ENCODE assay signal across 8 cellular contexts in genomic region chr12:53053223-53054111, GRCh38. TPM values are rescaled to one million over a fixed set of nuclear protein-coding genes. Genes with fewer than 3 reads are reported as not detected.
DNase-seq lines count a peak whose midpoint lies in the region; TF ChIP-seq lines count a peak whose summit lies in the region.

No MANE protein-coding gene starts in this region.

- H3K4me3 ChIP-seq in OCI-LY7 (ENCODE audit: low read depth, low read length, poor library complexity, severe bottlenecking): peak overlapping the region; percentile 75
- peak overlapping the region; percentile 73 to 86 for H3K4me3 ChIP-seq in vagina

- H2AFZ ChIP-seq in H9 (ENCODE audit: low read length) (no peak overlapping the region), OCI-LY7 (ENCODE audit: low read length) (peak overlapping the region; percentile 83; the same call in 1 of the 2 replicates)

- H3K27me3 ChIP-seq in H9 (ENCODE audit: insufficient read depth, low read length) (no peaks in the 10 kb centered on the region), vagina (no peaks in the 10 kb centered on the region)

- H3K79me2 ChIP-seq in H9 (ENCODE audit: insufficient read depth, low read length): no peaks in the 10 kb centered on the region; the same call in 1 of the 2 replicates
- H3K79me2 ChIP-seq in OCI-LY7 (ENCODE audit: insufficient read depth, low read depth, low read length): no peaks in the 10 kb centered on the region

- no peaks in the 10 kb centered on the region for H3K79me1 ChIP-seq in H9 (ENCODE audit: insufficient read depth, low read depth, low read length, poor library complexity, severe bottlenecking)

- H3K9me3 Mint-ChIP-seq in H9 (no peaks in the 10 kb centered on the region), glutamatergic neuron (ENCODE audit: unreplicated experiment) (peaks cover 7% of the 10 kb centered on the region)
- no peaks in the 10 kb centered on the region for H3K9me3 Mint-ChIP-seq in activated naive CD4-positive, alpha-beta T cell treated with anti-CD3 and anti-CD28 coated beads, Interleukin-2, amount 10 ng/mL, durations not matched to agents 7 days and 5 days

- H3K14ac ChIP-seq in H9 (ENCODE audit: insufficient read depth, low read length): no peak overlapping the region; the same call in 1 of the 2 replicates

- no peak overlapping the region for H4K5ac ChIP-seq in H9 (ENCODE audit: insufficient read length, low read depth, low read length)

- no TSS peak for BruUV-seq in OCI-LY7 (replicated peaks; lab: Mats Ljungman, UMichigan)

- DNase-seq in ACHN: peak; percentile 48
- DNase-seq in H9: peak; percentile 93
- DNase-seq in OCI-LY7 (ENCODE audit: low spot score): peak; percentile 45
- DNase-seq in activated naive CD4-positive, alpha-beta T cell treated with anti-CD3 and anti-CD28 coated beads, Interleukin-2, amount 10 ng/mL, durations not matched to agents 7 days and 5 days: peak; percentile 68
- DNase-seq in glutamatergic neuron: peak; percentile 44
- DNase-seq in nucleus accumbens (lab: John Stamatoyannopoulos, UW): peak in 45 of 56 donors; percentile 29 to 79 (median 53)
- no peak for DNase-seq in vagina (ENCODE audit: extremely low spot score in 2 of 2)
- no peak for DNase-seq in OCI-M2 (lab: John Stamatoyannopoulos, UW; ENCODE audit: unreplicated experiment)

- H3K27ac ChIP-seq in H9 (ENCODE audit: insufficient read length, low read depth, low read length): no peak overlapping the region
- no peak overlapping the region for H3K27ac ChIP-seq in OCI-LY7 (ENCODE audit: low read depth, low read length, poor library complexity, severe bottlenecking)
- H3K27ac ChIP-seq in vagina: peak overlapping the region; percentile 96

- H3K4me1 ChIP-seq in H9 (ENCODE audit: insufficient read depth, low read length) (peaks cover 20% of the 10 kb centered on the region; the same call in 1 of the 2 replicates), OCI-LY7 (ENCODE audit: insufficient read depth, low read length, poor library complexity, severe bottlenecking) (peaks cover 13% of the 10 kb centered on the region), vagina (peaks cover 66% of the 10 kb centered on the region)

- POLR2A ChIA-PET in OCI-LY7 (lab: Charles Lee): interaction anchor here (0.5 to 1.8 kb wide), 6 partner anchors 11 to 282 kb away, joined by 3 to 7 read pairs (median 4); partner anchors contain the start of genes SOAT2 and SPRYD3

- H3K9ac ChIP-seq in H9 (ENCODE audit: extremely low read depth, insufficient read length, low read length): no peak overlapping the region

- H3K23me2 ChIP-seq in H9 (ENCODE audit: insufficient read length, low read depth, low read length, poor library complexity, severe bottlenecking): peaks cover 3% of the 10 kb centered on the region

- CTCF ChIA-PET in OCI-LY7 (lab: Charles Lee; ENCODE audit: unreplicated experiment): interaction anchor here (0.7 to 0.9 kb wide), 4 partner anchors 13 to 168 kb away, joined by 3 to 6 read pairs (median 4); no protein-coding TSS in a partner anchor
- CTCF ChIA-PET in activated naive CD4-positive, alpha-beta T cell treated with anti-CD3 and anti-CD28 coated beads, Interleukin-2, amount 10 ng/mL, durations not matched to agents 7 days and 5 days (lab: Charles Lee): interaction anchor here (0.6 to 6.2 kb wide), 12 partner anchors 8 to 173 kb away, joined by 3 to 33 read pairs (median 5); partner anchors contain the start of genes SOAT2 and SPRYD3

- no peak overlapping the region for H2BK5ac ChIP-seq in H9 (ENCODE audit: insufficient read length, low read length)

- H3K18ac ChIP-seq in H9 (ENCODE audit: insufficient read length, low read depth, low read length): no peak overlapping the region

- H3K27ac Mint-ChIP-seq in H9: peak overlapping the region; percentile 94 to 98 (median 97); a peak in 5 of 7 replicates
- peak overlapping the region; percentile 89 for H3K27ac Mint-ChIP-seq in activated naive CD4-positive, alpha-beta T cell treated with anti-CD3 and anti-CD28 coated beads, Interleukin-2, amount 10 ng/mL, durations not matched to agents 7 days and 5 days
- peak overlapping the region; percentile 17 for H3K27ac Mint-ChIP-seq in glutamatergic neuron (ENCODE audit: unreplicated experiment)

- peaks cover 32% of the 10 kb centered on the region for H3K27me3 Mint-ChIP-seq in H9 (ENCODE audit: low read depth)
- H3K27me3 Mint-ChIP-seq in activated naive CD4-positive, alpha-beta T cell treated with anti-CD3 and anti-CD28 coated beads, Interleukin-2, amount 10 ng/mL, durations not matched to agents 7 days and 5 days: peaks cover 55% of the 10 kb centered on the region
- H3K27me3 Mint-ChIP-seq in glutamatergic neuron (ENCODE audit: unreplicated experiment): peaks cover 21% of the 10 kb centered on the region

- TF ChIP-seq POLR2A in vagina (IDR thresholded peaks at IDR 0.05): no peak

- H4K20me1 ChIP-seq in H9 (ENCODE audit: control insufficient read depth, insufficient read depth, insufficient read length) (no peaks in the 10 kb centered on the region), OCI-LY7 (ENCODE audit: insufficient read depth, low read length) (no peaks in the 10 kb centered on the region)

- H3K36me3 ChIP-seq in OCI-LY7 (ENCODE audit: insufficient read depth, low read length) (no peaks in the 10 kb centered on the region), vagina (peaks cover 0 to 26% of the 10 kb centered on the region in 2 donors)

- H3K4me2 ChIP-seq in H9 (ENCODE audit: insufficient read depth, insufficient read length, low read length) (peak overlapping the region; percentile 55), OCI-LY7 (ENCODE audit: low read length) (peak overlapping the region; percentile 81)

- no peaks in the 10 kb centered on the region for H3K9me3 ChIP-seq in H9 (ENCODE audit: control insufficient read depth, low read depth, low read length)
- no peaks in the 10 kb centered on the region for H3K9me3 ChIP-seq in OCI-LY7 (ENCODE audit: low read length)
- H3K9me3 ChIP-seq in vagina: no peaks in the 10 kb centered on the region

- H4K91ac ChIP-seq in H9 (ENCODE audit: insufficient read length, low read depth, low read length): no peak overlapping the region

- no peak overlapping the region for H2AK5ac ChIP-seq in H9 (ENCODE audit: insufficient read length, low read length)

- H4K8ac ChIP-seq in H9 (replicated peaks; ENCODE audit: insufficient read length, low read depth, low read length): no peak overlapping the region

- TF ChIP-seq CTCF in H9 (conservative IDR thresholded peaks at IDR 0.05) (peak; percentile 91), OCI-LY7 (conservative IDR thresholded peaks at IDR 0.05; ENCODE audit: low read length) (peak; percentile 72), glutamatergic neuron (IDR thresholded peaks at IDR 0.05; ENCODE audit: partially characterized antibody, unreplicated experiment) (peak; percentile 46), vagina (IDR thresholded peaks at IDR 0.05) (peak in 1 of 3 experiments; percentile 55)

- H2BK120ac ChIP-seq in H9 (ENCODE audit: low read depth, low read length, poor library complexity, severe bottlenecking): no peak overlapping the region

- no peak overlapping the region for H3T11ph ChIP-seq in H9 (ENCODE audit: low read length)

- H3K9me2 ChIP-seq in OCI-LY7 (ENCODE audit: insufficient read depth, low read length): no peaks in the 10 kb centered on the region

- no peak overlapping the region for H3K23ac ChIP-seq in H9 (ENCODE audit: insufficient read length, low read depth, low read length)

- intact Hi-C loops in OCI-LY7 (cut with micrococcal nuclease; ENCODE audit: unreplicated experiment) (loop anchor here (1.0 kb wide), 1 partner anchor 26 kb away; the partner anchor contains the start of gene SPRYD3), vagina (cut with DNase I) (no loop called here)

- no peak overlapping the region for H3K56ac ChIP-seq in H9 (ENCODE audit: insufficient read length, low read depth, low read length)

- H3K4me3 Mint-ChIP-seq in H9: peak overlapping the region; percentile 89 to 96
- H3K4me3 Mint-ChIP-seq in activated naive CD4-positive, alpha-beta T cell treated with anti-CD3 and anti-CD28 coated beads, Interleukin-2, amount 10 ng/mL, durations not matched to agents 7 days and 5 days: peak overlapping the region; percentile 91
- peak overlapping the region; percentile 94 for H3K4me3 Mint-ChIP-seq in glutamatergic neuron (ENCODE audit: unreplicated experiment)

- no peak overlapping the region for H2BK12ac ChIP-seq in H9 (ENCODE audit: insufficient read length, low read depth, low read length)

- peaks cover 6 to 8% (median 7%) of the 10 kb centered on the region in 3 experiments; a peak in 5 of 7 replicates for H3K36me3 Mint-ChIP-seq in H9 (ENCODE audit: insufficient read depth in 1 of 3, low read depth in 3 of 3)
- no peaks in the 10 kb centered on the region for H3K36me3 Mint-ChIP-seq in activated naive CD4-positive, alpha-beta T cell treated with anti-CD3 and anti-CD28 coated beads, Interleukin-2, amount 10 ng/mL, durations not matched to agents 7 days and 5 days
- H3K36me3 Mint-ChIP-seq in glutamatergic neuron (ENCODE audit: unreplicated experiment): no peaks in the 10 kb centered on the region

- no CpG with 5 or more reads among the region's 16 CpGs for WGBS in H9 (ENCODE audit: extremely low coverage, insufficient read length, low lambda C conversion rate)

- H2BK20ac ChIP-seq in H9 (ENCODE audit: low read depth, low read length, poor library complexity, severe bottlenecking): no peak overlapping the region

- in situ Hi-C loops in ACHN (cut with HindIII; ENCODE audit: low pct_ligation_motif_present, low pct_unique_long_range_greater_than_20kb, low sequenced_read_pairs): no loop called here

- H2BK15ac ChIP-seq in H9 (ENCODE audit: low read depth, low read length): no peak overlapping the region

- peaks cover 35 to 42% of the 10 kb centered on the region in 2 experiments for H3K4me1 Mint-ChIP-seq in H9
- peaks cover 32% of the 10 kb centered on the region for H3K4me1 Mint-ChIP-seq in activated naive CD4-positive, alpha-beta T cell treated with anti-CD3 and anti-CD28 coated beads, Interleukin-2, amount 10 ng/mL, durations not matched to agents 7 days and 5 days
- peaks cover 14% of the 10 kb centered on the region for H3K4me1 Mint-ChIP-seq in glutamatergic neuron (ENCODE audit: low read depth, unreplicated experiment)

- H3K4ac ChIP-seq in H9 (ENCODE audit: low read depth, low read length): no peak overlapping the region

RNA-seq across cellular contexts. Expression of gene TNS2, which starts 3.6 kb away (rescaled TPM):
- total RNA-seq in H9 (2021) (3.6 and 4.5 TPM in 2 replicates), OCI-LY7 (2022) (1.3 and 1.6 TPM in 2 replicates), glutamatergic neuron (ENCODE audit: unreplicated experiment) (2.5 TPM), vagina (235 TPM)
- 0.25 TPM in 1 of 2 replicates, not detected in the other for total RNA-seq in OCI-LY7 (2014; rRNA removed; shearing (Covaris generic))

RNA-seq across cellular contexts. Expression of gene SPRYD3, which starts 25.7 kb away (rescaled TPM):
- total RNA-seq in H9 (2021): 5.8 and 6.5 TPM in 2 replicates
- total RNA-seq in OCI-LY7 (2014; rRNA removed; shearing (Covaris generic)): 7.3 and 10.9 TPM in 2 replicates
- total RNA-seq in OCI-LY7 (2022): 17.2 and 20.5 TPM in 2 replicates
- 13.9 TPM for total RNA-seq in glutamatergic neuron (ENCODE audit: unreplicated experiment)
- total RNA-seq in vagina: 27.0 TPM

RNA-seq across cellular contexts. Expression of gene IGFBP6, which starts 44.0 kb away (rescaled TPM):
- total RNA-seq in H9 (2021): 4.2 and 5.7 TPM in 2 replicates
- not detected in 2 replicates for total RNA-seq in OCI-LY7 (2014; rRNA removed; shearing (Covaris generic))
- 1.2 and 2.9 TPM in 2 replicates for total RNA-seq in OCI-LY7 (2022)
- not detected for total RNA-seq in glutamatergic neuron (ENCODE audit: unreplicated experiment)
- total RNA-seq in vagina: 684 TPM

RNA-seq across cellular contexts. Expression of gene EIF4B, which starts 47.2 kb away (rescaled TPM):
- total RNA-seq in H9 (2021) (713 and 723 TPM in 2 replicates), OCI-LY7 (2022) (745 and 898 TPM in 2 replicates), glutamatergic neuron (ENCODE audit: unreplicated experiment) (283 TPM), vagina (339 TPM)
- total RNA-seq in OCI-LY7 (2014; rRNA removed; shearing (Covaris generic)): 645 and 872 TPM in 2 replicates

RNA-seq across cellular contexts. Expression of gene SOAT2, which starts 49.8 kb away (rescaled TPM):
- total RNA-seq in H9 (2021): not detected in 2 replicates
- 0.06 and 0.08 TPM in 2 replicates for total RNA-seq in OCI-LY7 (2014; rRNA removed; shearing (Covaris generic))
- 1.2 and 1.8 TPM in 2 replicates for total RNA-seq in OCI-LY7 (2022)
- total RNA-seq in glutamatergic neuron (ENCODE audit: unreplicated experiment): not detected
- 0.74 TPM for total RNA-seq in vagina

Comparison
In these comparisons a context has a peak if more than half of its experiments do, and no peak if none do; other contexts are left out.
1. DNase-seq: peak in ACHN (single experiment), H9 (single experiment), OCI-LY7 (single experiment), activated naive CD4-positive, alpha-beta T cell treated with anti-CD3 and anti-CD28 coated beads, Interleukin-2, amount 10 ng/mL, durations not matched to agents 7 days and 5 days (single experiment), glutamatergic neuron (single experiment) and nucleus accumbens (45 of 56); none in vagina (0 of 2) and OCI-M2 (single experiment).
2. H3K27ac Mint-ChIP-seq: peak in every context shown above with its lines; median percentile 97 in H9; 89 in activated naive CD4-positive, alpha-beta T cell treated with anti-CD3 and anti-CD28 coated beads, Interleukin-2, amount 10 ng/mL, durations not matched to agents 7 days and 5 days; 17 in glutamatergic neuron.
3. RNA of gene TNS2, which starts 3.6 kb away (total RNA-seq): 235 TPM in vagina (single experiment); 3.6 to 4.5 TPM in H9, 2.5 TPM in glutamatergic neuron (single experiment) and 0.25 to 1.6 TPM in OCI-LY7; every median in the first group is over 10 times any median in the second.
4. RNA of gene IGFBP6, which starts 44.0 kb away (total RNA-seq): 684 TPM in vagina (single experiment); 4.2 to 5.7 TPM in H9, 1.2 to 2.9 TPM in OCI-LY7 and not detected in glutamatergic neuron (single experiment); every median in the first group is over 100 times any median in the second.
5. Peak in every context shown above with its lines, with median percentiles within 50 percentile points of each other: H3K4me3 Mint-ChIP-seq.